Comparison of ENCODE assay signal across 26 cellular contexts in the genomic region with DNA sequence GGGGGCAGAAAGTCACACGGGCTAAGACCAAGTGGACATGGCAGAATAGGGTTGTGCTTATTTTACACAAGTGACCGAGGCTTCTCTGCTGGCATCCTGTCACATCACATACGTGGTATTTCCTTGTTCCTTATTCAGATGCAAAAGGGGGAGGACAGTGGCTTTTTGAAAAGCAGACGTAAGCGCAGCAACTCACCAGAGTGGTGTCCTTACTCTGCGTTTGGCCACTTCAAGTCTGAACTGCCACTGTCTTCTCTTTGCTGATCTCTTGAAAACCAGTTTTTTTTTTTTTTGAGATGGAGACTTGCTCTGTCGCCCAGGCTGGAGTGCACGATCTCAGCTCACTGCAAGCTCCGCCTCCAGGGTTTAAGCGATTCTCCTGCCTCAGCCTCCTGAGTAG.
"Had no signal": no experiment of that assay in that cellular context is flagged by ENCODE, and none has a peak within 500 bp of the region (broad histone marks: within the 10 kb centered on the region; RNA-seq: fewer than 3 reads in every experiment).

No MANE protein-coding gene starts in this region.

- H3K9me3 Mint-ChIP-seq: activated CD4-positive, alpha-beta T cell treated with anti-CD3 and anti-CD28 coated beads, Interleukin-2, amount 10 ng/mL, durations not matched to agents 7 days and 5 days; activated naive CD4-positive, alpha-beta T cell treated with anti-CD3 and anti-CD28 coated beads for 36 hours had no signal

- H3K4me3 Mint-ChIP-seq: activated CD4-positive, alpha-beta memory T cell treated with anti-CD3 and anti-CD28 coated beads, Interleukin-2, amount 10 ng/mL, durations not matched to agents 7 days and 5 days; activated CD4-positive, alpha-beta T cell treated with anti-CD3 and anti-CD28 coated beads, Interleukin-2, amount 10 ng/mL, durations not matched to agents 7 days and 5 days; activated naive CD4-positive, alpha-beta T cell treated with anti-CD3 and anti-CD28 coated beads for 36 hours; activated naive CD8-positive, alpha-beta T cell; activated T-helper 17 cell treated with anti-CD3 and anti-CD28 coated beads, Interleukin-2, amount 50 U/mL, for 72 hours; brain; central memory CD8-positive, alpha-beta T cell; T-cell had no signal

- H3K27ac Mint-ChIP-seq: activated CD4-positive, alpha-beta memory T cell treated with anti-CD3 and anti-CD28 coated beads, Interleukin-2, amount 10 ng/mL, durations not matched to agents 7 days and 5 days; activated CD4-positive, alpha-beta T cell treated with anti-CD3 and anti-CD28 coated beads, Interleukin-2, amount 10 ng/mL, durations not matched to agents 7 days and 5 days; activated naive CD4-positive, alpha-beta T cell treated with anti-CD3 and anti-CD28 coated beads for 36 hours; activated naive CD8-positive, alpha-beta T cell; activated T-helper 17 cell treated with anti-CD3 and anti-CD28 coated beads, Interleukin-2, amount 50 U/mL, for 72 hours; T-cell had no signal

- ATAC-seq: activated T-helper 17 cell treated with anti-CD3 and anti-CD28 coated beads, Interleukin-2, amount 50 U/mL, for 72 hours; Panc1; Right ventricle myocardium inferior; T-cell had no signal

- H3K36me3 Mint-ChIP-seq: activated naive CD8-positive, alpha-beta T cell; brain; T-cell had no signal

- DNase-seq: activated CD4-positive, alpha-beta memory T cell treated with anti-CD3 and anti-CD28 coated beads, Interleukin-2, amount 10 ng/mL, durations not matched to agents 7 days and 5 days; activated CD4-positive, alpha-beta T cell treated with anti-CD3 and anti-CD28 coated beads, Interleukin-2, amount 10 ng/mL, durations not matched to agents 7 days and 5 days; activated CD4-positive, CD25-positive, alpha-beta regulatory T cell; activated gamma-delta T cell; activated naive CD4-positive, alpha-beta T cell treated with anti-CD3 and anti-CD28 coated beads for 36 hours; activated T-cell treated with anti-CD3 and anti-CD28 coated beads for 4 hours; activated T-cell treated with anti-CD3 and anti-CD28 coated beads, Interleukin-2, amount 50 U/mL, for 48 hours; amygdala; KG1; NCI-H1048; NCI-H146; NCI-H187 treated with DMSO at 0.1 percent for 48 hours; NCI-H510A treated with DMSO at 0.1 percent for 48 hours; NCI-H69; NK-92 treated with Interleukin-12 subunit alpha and Interleukin-12 subunit beta, amount 100 ng/mL, for 24 hours; RPMI8226; T-cell; T-helper 2 cell; T1000 had no signal

- H3K27ac ChIP-seq: SK-N-MC had no signal

- H3K4me1 Mint-ChIP-seq: activated CD4-positive, alpha-beta memory T cell treated with anti-CD3 and anti-CD28 coated beads, Interleukin-2, amount 10 ng/mL, durations not matched to agents 7 days and 5 days; activated CD4-positive, alpha-beta T cell treated with anti-CD3 and anti-CD28 coated beads, Interleukin-2, amount 10 ng/mL, durations not matched to agents 7 days and 5 days; activated T-helper 17 cell treated with anti-CD3 and anti-CD28 coated beads, Interleukin-2, amount 50 U/mL, for 72 hours; central memory CD8-positive, alpha-beta T cell; T-cell had no signal

- H3K27me3 Mint-ChIP-seq: activated CD4-positive, alpha-beta memory T cell treated with anti-CD3 and anti-CD28 coated beads, Interleukin-2, amount 10 ng/mL, durations not matched to agents 7 days and 5 days; activated CD4-positive, alpha-beta T cell treated with anti-CD3 and anti-CD28 coated beads, Interleukin-2, amount 10 ng/mL, durations not matched to agents 7 days and 5 days; central memory CD8-positive, alpha-beta T cell; T-cell had no signal

- H3K4me3 ChIP-seq: SK-N-MC had no signal
